ENCODE assay signal across 8 cellular contexts in genomic region chr16:10514369-10515055, GRCh38.
DNase-seq lines count a peak whose midpoint lies in the region; ATAC-seq and TF ChIP-seq lines count a peak whose summit lies in the region.

No MANE protein-coding gene starts in this region.

- POLR2A ChIA-PET in OCI-LY7 (lab: Charles Lee) = interaction anchor here (0.5 to 1.6 kb wide), 7 partner anchors 59 to 1030 kb away, joined by 3 to 6 read pairs (median 3); no protein-coding TSS in a partner anchor

- ATAC-seq in Right ventricle myocardium superior (ENCODE audit: poor library complexity) (peak; percentile 60), HG02588 (IDR thresholded peaks at IDR 0.05; ENCODE audit: unreplicated experiment) (no peak), HG02970 (IDR thresholded peaks at IDR 0.05; ENCODE audit: low FRiP score, unreplicated experiment) (no peak)

- H3K79me2 ChIP-seq in OCI-LY7 (ENCODE audit: insufficient read depth, low read depth, low read length) = no peaks in the 10 kb centered on the region

- H3K4me2 ChIP-seq in OCI-LY7 (ENCODE audit: low read length) = no peak overlapping the region

- H3K27ac ChIP-seq in HL-60 (replicated peaks) (no peak overlapping the region), OCI-LY7 (ENCODE audit: low read depth, low read length, poor library complexity, severe bottlenecking) (no peak overlapping the region)

- H3K4me1 Mint-ChIP-seq in activated naive CD4-positive, alpha-beta T cell treated with anti-CD3 and anti-CD28 coated beads, Interleukin-2, amount 10 ng/mL, durations not matched to agents 7 days and 5 days = no peaks in the 10 kb centered on the region

- H3K36me3 Mint-ChIP-seq in activated naive CD4-positive, alpha-beta T cell treated with anti-CD3 and anti-CD28 coated beads, Interleukin-2, amount 10 ng/mL, durations not matched to agents 7 days and 5 days = no peaks in the 10 kb centered on the region

- H2AFZ ChIP-seq in OCI-LY7 (ENCODE audit: low read length) = 0 out of 2 replicates have a peak overlapping the region, but pooled peaks have one; percentile 20

- H3K27me3 ChIP-seq in HL-60 (ENCODE audit: insufficient read depth, poor library complexity, severe bottlenecking) = no peaks in the 10 kb centered on the region

- no peaks in the 10 kb centered on the region for H3K9me3 ChIP-seq in OCI-LY7 (ENCODE audit: low read length)

- no peak overlapping the region for H3K27ac Mint-ChIP-seq in activated naive CD4-positive, alpha-beta T cell treated with anti-CD3 and anti-CD28 coated beads, Interleukin-2, amount 10 ng/mL, durations not matched to agents 7 days and 5 days

- peaks cover 5% of the 10 kb centered on the region for H3K27me3 Mint-ChIP-seq in activated naive CD4-positive, alpha-beta T cell treated with anti-CD3 and anti-CD28 coated beads, Interleukin-2, amount 10 ng/mL, durations not matched to agents 7 days and 5 days

- no peaks in the 10 kb centered on the region for H3K4me1 ChIP-seq in OCI-LY7 (ENCODE audit: insufficient read depth, low read length, poor library complexity, severe bottlenecking)

- TF ChIP-seq CTCF in HL-60 (IDR thresholded peaks at IDR 0.05; ENCODE audit: insufficient read depth, low read length) (peak; percentile 13), OCI-LY7 (conservative IDR thresholded peaks at IDR 0.05; ENCODE audit: low read length) (peak; percentile 92), retinal pigment epithelial cell (conservative IDR thresholded peaks at IDR 0.05; ENCODE audit: low read depth, low read length) (peak; percentile 60)

- H3K4me3 Mint-ChIP-seq in activated naive CD4-positive, alpha-beta T cell treated with anti-CD3 and anti-CD28 coated beads, Interleukin-2, amount 10 ng/mL, durations not matched to agents 7 days and 5 days = no peak overlapping the region

- no peaks in the 10 kb centered on the region for H3K36me3 ChIP-seq in OCI-LY7 (ENCODE audit: insufficient read depth, low read length)

- H4K20me1 ChIP-seq in OCI-LY7 (ENCODE audit: insufficient read depth, low read length) = no peaks in the 10 kb centered on the region

- no peaks in the 10 kb centered on the region for H3K9me2 ChIP-seq in OCI-LY7 (ENCODE audit: insufficient read depth, low read length)

- H3K9me3 Mint-ChIP-seq in activated naive CD4-positive, alpha-beta T cell treated with anti-CD3 and anti-CD28 coated beads, Interleukin-2, amount 10 ng/mL, durations not matched to agents 7 days and 5 days = no peaks in the 10 kb centered on the region

- DNase-seq in COR-L47 (lab: John Stamatoyannopoulos, UW) = peak; percentile 17
- peak; percentile 25 to 37 for DNase-seq in HL-60 (ENCODE audit: low read depth in 1 of 2, low spot score in 1 of 2)
- DNase-seq in OCI-LY7 (ENCODE audit: low spot score) = peak; percentile 64
- peak; percentile 63 for DNase-seq in activated naive CD4-positive, alpha-beta T cell treated with anti-CD3 and anti-CD28 coated beads, Interleukin-2, amount 10 ng/mL, durations not matched to agents 7 days and 5 days
- DNase-seq in Right ventricle myocardium superior = no peak
- DNase-seq in retinal pigment epithelial cell (ENCODE audit: low read depth) = no peak

- intact Hi-C loops in OCI-LY7 (cut with micrococcal nuclease; ENCODE audit: unreplicated experiment) (loop anchor here (1.0 kb wide), 1 partner anchor 223 kb away; no protein-coding TSS in a partner anchor), Right ventricle myocardium superior (cut with DNase I) (loop anchor here (2.0 to 5.0 kb wide), 3 partner anchors 222 to 408 kb away; no protein-coding TSS in a partner anchor)

- CTCF ChIA-PET in OCI-LY7 (lab: Charles Lee; ENCODE audit: unreplicated experiment) = interaction anchor here (0.7 to 1.3 kb wide), 2 partner anchors 223 to 417 kb away, joined by 3 read pairs; no protein-coding TSS in a partner anchor
- CTCF ChIA-PET in activated naive CD4-positive, alpha-beta T cell treated with anti-CD3 and anti-CD28 coated beads, Interleukin-2, amount 10 ng/mL, durations not matched to agents 7 days and 5 days (lab: Charles Lee) = interaction anchor here (0.6 to 6.0 kb wide), 27 partner anchors 9 to 669 kb away, joined by 3 to 43 read pairs (median 4); no protein-coding TSS in a partner anchor

- BruUV-seq in OCI-LY7 (replicated peaks; lab: Mats Ljungman, UMichigan) = no TSS peak

- no peak overlapping the region for H3K4me3 ChIP-seq in HL-60 (replicated peaks; ENCODE audit: insufficient read depth, low read length)
- no peak overlapping the region for H3K4me3 ChIP-seq in OCI-LY7 (ENCODE audit: low read depth, low read length, poor library complexity, severe bottlenecking)
- H3K4me3 ChIP-seq in retinal pigment epithelial cell (ENCODE audit: low read length) = no peak overlapping the region

Comparison
In these comparisons a context has a peak if more than half of its experiments do, and no peak if none do; other contexts are left out.
1. DNase-seq: peak in COR-L47 (single experiment), HL-60 (2 of 2), OCI-LY7 (single experiment) and activated naive CD4-positive, alpha-beta T cell treated with anti-CD3 and anti-CD28 coated beads, Interleukin-2, amount 10 ng/mL, durations not matched to agents 7 days and 5 days (single experiment); none in Right ventricle myocardium superior (single experiment) and retinal pigment epithelial cell (single experiment).
2. CTCF ChIP-seq: peak in every context shown above with its lines; median percentile 92 in OCI-LY7; 60 in retinal pigment epithelial cell; 13 in HL-60.